14 cellular contexts compared by ENCODE assay signal in the genomic region with DNA sequence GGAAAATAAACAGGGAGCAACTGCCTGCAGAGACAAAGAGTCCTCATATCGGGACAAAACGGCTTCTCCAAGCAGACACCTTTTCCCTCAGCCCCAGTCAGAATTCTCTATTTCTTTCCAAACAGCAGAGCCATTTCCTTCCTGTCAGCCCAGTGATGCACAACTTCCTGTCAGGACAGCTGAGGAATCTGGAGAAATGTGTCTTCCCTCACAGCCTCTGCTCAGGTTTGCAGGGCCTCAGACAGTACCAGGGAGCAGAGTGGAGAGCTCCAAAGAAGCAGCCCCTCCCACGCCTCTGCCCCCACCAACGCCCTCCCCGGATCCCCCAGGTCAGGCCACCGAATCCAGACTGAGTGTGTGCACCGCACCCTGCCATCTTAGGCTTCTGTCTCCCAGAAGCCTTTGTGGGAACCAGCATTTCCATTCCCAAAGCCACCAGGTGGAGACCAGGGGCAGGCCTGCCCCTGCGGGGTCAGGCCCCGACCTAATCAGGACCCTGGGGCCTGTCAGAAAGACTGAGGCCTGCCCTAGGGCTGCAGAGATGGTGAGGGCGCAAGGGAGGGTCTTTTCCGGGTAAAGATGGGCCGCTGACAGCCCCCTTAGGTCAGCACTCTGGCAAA. TPM values are rescaled to one million over a fixed set of nuclear protein-coding genes. Genes with fewer than 3 reads are reported as not detected.
DNase-seq lines count a peak whose midpoint lies in the region; ATAC-seq, FAIRE-seq and TF ChIP-seq lines count a peak whose summit lies in the region.
"Had no signal": no experiment of that assay in that cellular context is flagged by ENCODE, and none has a peak within 500 bp of the region (broad histone marks: within the 10 kb centered on the region; RNA-seq: fewer than 3 reads in every experiment).

No MANE protein-coding gene starts in this region.

- H3K27me3 Mint-ChIP-seq in activated naive CD4-positive, alpha-beta T cell treated with anti-CD3 and anti-CD28 coated beads for 36 hours (ENCODE audit: low read depth): no peaks in the 10 kb centered on the region
- H3K27me3 Mint-ChIP-seq: CD4-positive, alpha-beta T cell had no signal

- CTCF ChIA-PET in activated naive CD4-positive, alpha-beta T cell treated with anti-CD3 and anti-CD28 coated beads for 36 hours (lab: Charles Lee): no interaction called here

- no peaks in the 10 kb centered on the region for H3K9me3 Mint-ChIP-seq in activated naive CD4-positive, alpha-beta T cell treated with anti-CD3 and anti-CD28 coated beads for 36 hours
- H3K9me3 Mint-ChIP-seq: activated T-cell treated with anti-CD3 and anti-CD28 coated beads, Interleukin-2, amount 50 U/mL, for 4 hours; CD4-positive, alpha-beta T cell; naive thymus-derived CD8-positive, alpha-beta T cell had no signal

- H3K4me1 ChIP-seq in RWPE2 (ENCODE audit: insufficient read depth, poor library complexity, severe bottlenecking) (peaks cover 4% of the 10 kb centered on the region), small intestine (ENCODE audit: control insufficient read depth in 2 of 2, insufficient read depth in 1 of 2, low read depth in 1 of 2, low read length in 1 of 2) (peaks cover 0 to 2% of the 10 kb centered on the region in 2 donors)

- H3K9me3 ChIP-seq in RWPE2 (ENCODE audit: severe bottlenecking) (peaks cover 2% of the 10 kb centered on the region), small intestine (ENCODE audit: control insufficient read depth, low read depth) (no peaks in the 10 kb centered on the region)

- no peak overlapping the region for H3K27ac Mint-ChIP-seq in activated naive CD4-positive, alpha-beta T cell treated with anti-CD3 and anti-CD28 coated beads for 36 hours
- H3K27ac Mint-ChIP-seq: CD4-positive, alpha-beta T cell had no signal

- H3K4me3 ChIP-seq in RWPE2 (ENCODE audit: severe bottlenecking): no peak overlapping the region
- H3K4me3 ChIP-seq in small intestine (ENCODE audit: low read depth in 1 of 2, low read length in 2 of 2): no peak overlapping the region

- no peak for TF ChIP-seq CTCF in RWPE2 (IDR thresholded peaks at IDR 0.05; ENCODE audit: poor library complexity, severe bottlenecking)

- H3K36me3 Mint-ChIP-seq in activated naive CD4-positive, alpha-beta T cell treated with anti-CD3 and anti-CD28 coated beads for 36 hours (ENCODE audit: low read depth): no peaks in the 10 kb centered on the region
- H3K36me3 Mint-ChIP-seq: naive thymus-derived CD8-positive, alpha-beta T cell had no signal

- no peak overlapping the region for H3K4me3 Mint-ChIP-seq in activated naive CD4-positive, alpha-beta T cell treated with anti-CD3 and anti-CD28 coated beads for 36 hours
- H3K4me3 Mint-ChIP-seq: activated T-cell treated with anti-CD3 and anti-CD28 coated beads, Interleukin-2, amount 50 U/mL, for 4 hours; CD4-positive, alpha-beta T cell; naive thymus-derived CD8-positive, alpha-beta T cell had no signal

- no peaks in the 10 kb centered on the region for H3K27me3 ChIP-seq in RWPE2 (ENCODE audit: insufficient read depth, poor library complexity, severe bottlenecking)
- no peaks in the 10 kb centered on the region for H3K27me3 ChIP-seq in small intestine (ENCODE audit: control insufficient read depth in 2 of 2, insufficient read depth in 2 of 2, low read length in 2 of 2)

- intact Hi-C loops in posterior vena cava (cut with DNase I): no loop called here
- intact Hi-C loops in activated naive CD4-positive, alpha-beta T cell treated with anti-CD3 and anti-CD28 coated beads for 36 hours (cut with micrococcal nuclease): no loop called here

- 0 out of 3 replicates have a peak, but pooled peaks have one; percentile 38 for ATAC-seq in RWPE2 (ENCODE audit: low read depth)
- ATAC-seq: activated T-cell treated with anti-CD3 and anti-CD28 coated beads, Interleukin-2, amount 50 U/mL, for 4 hours; naive thymus-derived CD8-positive, alpha-beta T cell had no signal

- 65 to 78% (median 76%) methylated on average over 12 of the region's 12 CpGs for WGBS in small intestine, 3 donors

- DNase-seq in GM03348 (ENCODE audit: low spot score): peak; percentile 45
- no peak for DNase-seq in RWPE2 (ENCODE audit: low spot score)
- DNase-seq in foreskin melanocyte: peak; percentile 14
- DNase-seq in posterior vena cava (ENCODE audit: low spot score): peak; percentile 42
- DNase-seq in activated gamma-delta T cell (lab: John Stamatoyannopoulos, UW): no peak
- DNase-seq in small intestine: no peak
- DNase-seq in GDM1 (lab: John Stamatoyannopoulos, UW): no peak
- DNase-seq in activated naive CD4-positive, alpha-beta T cell treated with anti-CD3 and anti-CD28 coated beads for 36 hours: no peak
- DNase-seq: activated T-cell treated with anti-CD3 and anti-CD28 coated beads, Interleukin-2, amount 50 U/mL, for 4 hours; CD4-positive, alpha-beta T cell; erythroblast; naive thymus-derived CD8-positive, alpha-beta T cell; NCI-H524 treated with DMSO at 0.1 percent for 48 hours; Right ventricle myocardium superior had no signal

- H3K27ac ChIP-seq in RWPE2 (ENCODE audit: poor library complexity, severe bottlenecking) (no peak overlapping the region), small intestine (ENCODE audit: low read depth in 1 of 2, low read length in 1 of 2) (no peak overlapping the region)

- no peak for FAIRE-seq in small intestine (lab: Jason Lieb, UNC)

- peaks cover 3% of the 10 kb centered on the region for H3K4me1 Mint-ChIP-seq in activated naive CD4-positive, alpha-beta T cell treated with anti-CD3 and anti-CD28 coated beads for 36 hours (ENCODE audit: low read depth)

- H3K36me3 ChIP-seq in RWPE2 (ENCODE audit: low read depth) (no peaks in the 10 kb centered on the region), small intestine (ENCODE audit: control insufficient read depth in 2 of 2, insufficient read depth in 2 of 2, low read length in 2 of 2) (no peaks in the 10 kb centered on the region)

RNA-seq across cellular contexts. Expression of gene KCNN3, which starts 29.4 kb away (rescaled TPM):
- 1 to 10 TPM; 1.9 to 2.0 TPM for total RNA-seq in posterior vena cava
- 1 to 10 TPM in 1 of 3 donors, under 1 TPM in 2; 0.27 to 1.6 (median 0.45) TPM for polyA plus RNA-seq in small intestine
- total RNA-seq in activated naive CD4-positive, alpha-beta T cell treated with anti-CD3 and anti-CD28 coated beads for 36 hours: under 1 TPM; 0.25 to 0.26 TPM
- total RNA-seq: CD4-positive, alpha-beta T cell had no signal
- polyA plus RNA-seq: naive thymus-derived CD8-positive, alpha-beta T cell had no signal

Comparison
In these comparisons a context has a peak if more than half of its experiments do, and no peak if none do; other contexts are left out.
1. DNase-seq: peak in GM03348 (single experiment), foreskin melanocyte (single experiment) and posterior vena cava (single experiment); none in RWPE2 (single experiment), activated gamma-delta T cell (single experiment), small intestine (single experiment), GDM1 (single experiment) and activated naive CD4-positive, alpha-beta T cell treated with anti-CD3 and anti-CD28 coated beads for 36 hours (single experiment).